In the genomic region with DNA sequence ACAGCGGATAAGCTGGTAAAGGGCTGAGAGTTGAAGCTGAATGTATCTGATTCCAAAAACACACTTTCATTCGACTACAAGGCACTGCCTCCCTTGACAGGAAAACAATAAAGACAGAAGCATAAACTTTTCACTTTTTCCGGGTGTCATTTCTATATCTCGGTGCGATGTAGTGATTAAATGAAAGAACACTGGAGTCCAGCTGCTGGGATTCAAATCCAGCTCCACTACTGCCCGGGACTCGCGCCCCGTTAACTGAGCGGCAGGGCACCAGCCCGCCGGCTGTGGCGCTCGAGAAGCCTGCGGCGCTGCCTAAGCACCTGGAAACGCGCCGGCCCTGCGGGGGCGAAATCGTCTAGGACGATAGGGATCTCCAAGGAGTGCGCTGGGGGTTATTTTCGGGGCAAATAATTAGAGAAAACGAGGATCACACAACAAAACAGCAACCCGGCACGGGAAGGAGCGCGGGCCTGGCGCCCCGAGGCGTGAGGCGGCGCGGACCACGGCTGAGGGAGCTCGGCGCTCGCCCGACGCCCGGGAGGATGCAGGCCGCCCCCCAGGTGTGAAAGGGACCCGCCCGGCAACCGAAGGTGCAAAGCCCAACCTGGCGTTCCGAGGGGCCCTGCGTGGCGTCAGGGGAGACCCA, we compare ENCODE assay signal across 8 cellular contexts. TPM values are rescaled to one million over a fixed set of nuclear protein-coding genes. Genes with fewer than 3 reads are reported as not detected.
A peak's percentile ranks its signal among the peaks of the same experiment; 100 is the strongest.
DNase-seq lines count a peak whose midpoint lies in the region; ATAC-seq and TF ChIP-seq lines count a peak whose summit lies in the region.

No MANE protein-coding gene starts in this region.

- H3K36me3 ChIP-seq in effector memory CD4-positive, alpha-beta T cell (ENCODE audit: control insufficient read depth, insufficient read depth, low read length): no peaks in the 10 kb centered on the region
- H3K36me3 ChIP-seq in mesendoderm (ENCODE audit: control insufficient read depth, insufficient read depth, low read length): peaks cover 1% of the 10 kb centered on the region

- peak overlapping the region; percentile 44 for H3K18ac ChIP-seq in mesendoderm (ENCODE audit: low read length)

- no peaks in the 10 kb centered on the region for H3K27me3 ChIP-seq in effector memory CD4-positive, alpha-beta T cell (replicated peaks; ENCODE audit: control insufficient read depth, insufficient read depth, low read length, poor library complexity, severe bottlenecking)
- H3K27me3 ChIP-seq in mesendoderm (ENCODE audit: insufficient read depth, low read length, poor library complexity): no peaks in the 10 kb centered on the region

- no peak overlapping the region for H2BK15ac ChIP-seq in mesendoderm (replicated peaks; ENCODE audit: low read depth)

- intact Hi-C loops in activated CD8-positive, alpha-beta T cell treated with anti-CD3 and anti-CD28 coated beads for 36 hours (cut with micrococcal nuclease): no loop called here

- H4K8ac ChIP-seq in mesendoderm (ENCODE audit: low read depth, low read length): no peak overlapping the region

- no peak overlapping the region for H2AK5ac ChIP-seq in mesendoderm (ENCODE audit: low read length)

- no peaks in the 10 kb centered on the region for H3K9me3 ChIP-seq in effector memory CD4-positive, alpha-beta T cell (ENCODE audit: control insufficient read depth, low read length)

- CTCF ChIA-PET in activated CD8-positive, alpha-beta T cell treated with anti-CD3 and anti-CD28 coated beads for 36 hours (lab: Charles Lee): interaction anchor here (0.8 to 2.7 kb wide), 14 partner anchors 9 to 345 kb away, joined by 3 to 14 read pairs (median 4); partner anchors contain the start of gene ZNF346

- H3K9me3 Mint-ChIP-seq in activated CD8-positive, alpha-beta T cell treated with anti-CD3 and anti-CD28 coated beads for 36 hours: no peaks in the 10 kb centered on the region

- no peaks in the 10 kb centered on the region for H3K27me3 Mint-ChIP-seq in activated CD8-positive, alpha-beta T cell treated with anti-CD3 and anti-CD28 coated beads for 36 hours

- peaks cover 6% of the 10 kb centered on the region for H3K79me1 ChIP-seq in mesendoderm (ENCODE audit: low read length)

- POLR2A ChIA-PET in activated CD8-positive, alpha-beta T cell treated with anti-CD3 and anti-CD28 coated beads for 36 hours (lab: Charles Lee): interaction anchor here (0.6 to 3.7 kb wide), 10 partner anchors 9 to 293 kb away, joined by 3 to 29 read pairs (median 4); partner anchors contain the start of gene ZNF346

- H3K4me3 Mint-ChIP-seq in activated CD8-positive, alpha-beta T cell treated with anti-CD3 and anti-CD28 coated beads for 36 hours: peak overlapping the region; percentile 93

- H3K79me2 ChIP-seq in mesendoderm (ENCODE audit: control insufficient read depth, insufficient read depth, low read length): peaks cover 20% of the 10 kb centered on the region

- peak; percentile 29 for ATAC-seq in GM18505 (IDR thresholded peaks at IDR 0.05; ENCODE audit: unreplicated experiment)
- ATAC-seq in HG03039 (IDR thresholded peaks at IDR 0.05; ENCODE audit: unreplicated experiment): peak; percentile 39
- peak; percentile 56 for ATAC-seq in activated CD8-positive, alpha-beta T cell treated with anti-CD3 and anti-CD28 coated beads for 36 hours

- peak overlapping the region; percentile 94 for H3K27ac Mint-ChIP-seq in activated CD8-positive, alpha-beta T cell treated with anti-CD3 and anti-CD28 coated beads for 36 hours

- peak overlapping the region; percentile 86 for H3K27ac ChIP-seq in effector memory CD4-positive, alpha-beta T cell (ENCODE audit: insufficient read depth, low read length, poor library complexity, severe bottlenecking)
- peak overlapping the region; percentile 97 for H3K27ac ChIP-seq in mesendoderm (ENCODE audit: low read depth, low read length)

- peak overlapping the region; percentile 92 for H3K56ac ChIP-seq in mesendoderm (ENCODE audit: low read length)

- peaks cover 30% of the 10 kb centered on the region for H3K4me1 Mint-ChIP-seq in activated CD8-positive, alpha-beta T cell treated with anti-CD3 and anti-CD28 coated beads for 36 hours (ENCODE audit: low read depth)

- peak; percentile 68 for TF ChIP-seq CTCF in activated CD8-positive, alpha-beta T cell treated with anti-CD3 and anti-CD28 coated beads for 36 hours (IDR thresholded peaks at IDR 0.05)

- peaks cover 16% of the 10 kb centered on the region for H3K4me1 ChIP-seq in effector memory CD4-positive, alpha-beta T cell (ENCODE audit: control insufficient read depth, insufficient read depth, low read length, poor library complexity, severe bottlenecking)
- peaks cover 2% of the 10 kb centered on the region for H3K4me1 ChIP-seq in mesendoderm (ENCODE audit: control insufficient read depth, low read depth, low read length)

- DNase-seq in 8988T: peak; percentile 25
- DNase-seq in NCI-H446 (lab: John Stamatoyannopoulos, UW): peak; percentile 10 to 54
- DNase-seq in activated CD8-positive, alpha-beta T cell treated with anti-CD3 and anti-CD28 coated beads for 36 hours: peak; percentile 81
- DNase-seq in effector memory CD4-positive, alpha-beta T cell: peak; percentile 17 to 42 (median 39)
- DNase-seq in mesendoderm: peak; percentile 79
- DNase-seq in stimulated activated CD8-positive, alpha-beta memory T cell treated with anti-CD3 and anti-CD28 coated beads, Interleukin-12 subunit alpha, Interleukin-12 subunit beta, amount 100 ng/mL, for 24 hours (ENCODE audit: extremely low read depth): peak; percentile 36

- H3K23ac ChIP-seq in mesendoderm (ENCODE audit: low read length): peak overlapping the region; percentile 66

- no peak for TF ChIP-seq POLR2A in GM18505 (IDR thresholded peaks at IDR 0.05; ENCODE audit: borderline replicate concordance, extremely low read depth, insufficient read depth, insufficient read length)

- WGBS in mesendoderm (ENCODE audit: extremely low coverage, insufficient coverage, low lambda C conversion rate): no CpG with 5 or more reads among the region's 51 CpGs

- H3K36me3 Mint-ChIP-seq in activated CD8-positive, alpha-beta T cell treated with anti-CD3 and anti-CD28 coated beads for 36 hours (ENCODE audit: low read depth): peaks cover 16% of the 10 kb centered on the region

- peak overlapping the region; percentile 98 for H3K4me3 ChIP-seq in effector memory CD4-positive, alpha-beta T cell (ENCODE audit: insufficient read depth, low read depth, low read length, poor library complexity, severe bottlenecking)
- H3K4me3 ChIP-seq in mesendoderm (ENCODE audit: low read length): peak overlapping the region; percentile 91

- no peak overlapping the region for H4K5ac ChIP-seq in mesendoderm (ENCODE audit: low read length)

- H2BK120ac ChIP-seq in mesendoderm (ENCODE audit: low read depth, low read length): no peak overlapping the region

- peak overlapping the region; percentile 11 for H2BK5ac ChIP-seq in mesendoderm (ENCODE audit: low read length)

- H3K4me2 ChIP-seq in mesendoderm (ENCODE audit: low read length): peak overlapping the region; percentile 80

- H3K4ac ChIP-seq in mesendoderm (ENCODE audit: low read depth, low read length): peak overlapping the region; percentile 6

- H3K9ac ChIP-seq in mesendoderm (ENCODE audit: low read length): peak overlapping the region; percentile 89

RNA-seq across cellular contexts. Expression of gene UIMC1, which starts 0.8 kb away (rescaled TPM):
- 10 to 100 TPM; 54.1 to 57.0 TPM for total RNA-seq in activated CD8-positive, alpha-beta T cell treated with anti-CD3 and anti-CD28 coated beads for 36 hours
- polyA plus RNA-seq in mesendoderm (2013, experiment 1 of 2): 14.0 TPM
- polyA plus RNA-seq in mesendoderm (2013, experiment 2 of 2): 15.0 TPM

RNA-seq across cellular contexts. Expression of gene ZNF346, which starts 16.8 kb away (rescaled TPM):
- 10 to 100 TPM; 15.0 to 17.0 TPM for total RNA-seq in activated CD8-positive, alpha-beta T cell treated with anti-CD3 and anti-CD28 coated beads for 36 hours
- polyA plus RNA-seq in mesendoderm (2013, experiment 1 of 2): 11.8 TPM
- polyA plus RNA-seq in mesendoderm (2013, experiment 2 of 2): 12.8 TPM

Comparison
In these comparisons a context has a peak if more than half of its experiments do, and no peak if none do; other contexts are left out.
1. Peak in every context shown above with its lines: DNase-seq, ATAC-seq, H3K4me3 ChIP-seq and H3K27ac ChIP-seq.
2. DNase-seq: peak in every context shown above with its lines; median percentile 81 in activated CD8-positive, alpha-beta T cell treated with anti-CD3 and anti-CD28 coated beads for 36 hours; 79 in mesendoderm; 39 in effector memory CD4-positive, alpha-beta T cell; 36 in stimulated activated CD8-positive, alpha-beta memory T cell treated with anti-CD3 and anti-CD28 coated beads, Interleukin-12 subunit alpha, Interleukin-12 subunit beta, amount 100 ng/mL, for 24 hours; 32 in NCI-H446; 25 in 8988T.